In the genomic region with DNA sequence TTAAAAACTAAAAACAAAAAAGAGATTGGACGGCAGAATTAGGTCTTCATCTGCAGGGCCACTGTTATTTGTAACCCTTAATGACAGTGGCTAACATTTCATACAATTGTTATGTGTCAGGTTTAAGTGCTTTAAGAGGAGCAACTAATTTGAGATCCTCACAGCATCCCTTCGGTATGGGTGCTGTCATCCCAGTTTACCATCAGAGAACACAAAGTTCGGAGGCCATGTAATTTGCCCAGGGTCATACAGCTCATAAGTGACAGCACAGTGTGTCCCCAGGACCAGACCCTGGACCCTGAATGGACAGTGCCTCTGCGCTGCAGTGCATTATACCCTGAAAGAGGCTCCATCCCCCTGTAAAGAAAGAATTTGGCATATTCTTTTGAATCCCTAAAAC, we compare ENCODE assay signal across 24 cellular contexts.
DNase-seq lines count a peak whose midpoint lies in the region; ATAC-seq, FAIRE-seq and TF ChIP-seq lines count a peak whose summit lies in the region.
"Had no signal": no experiment of that assay in that cellular context is flagged by ENCODE, and none has a peak within 500 bp of the region (broad histone marks: within the 10 kb centered on the region; RNA-seq: fewer than 3 reads in every experiment).

No MANE protein-coding gene starts in this region.

- TF ChIP-seq POLR2A in HepG2 (IDR thresholded peaks at IDR 0.05; ENCODE audit: insufficient read depth in 1 of 2, low read depth in 2 of 2, low read length in 2 of 2), result no peak
- TF ChIP-seq POLR2A in right lobe of liver (IDR thresholded peaks at IDR 0.05), result no peak
- no peak for TF ChIP-seq POLR2A in endothelial cell of umbilical vein (IDR thresholded peaks at IDR 0.05; ENCODE audit: low read depth, low read length)

- no peaks in the 10 kb centered on the region for H3K27me3 Mint-ChIP-seq in CD8-positive, alpha-beta T cell (ENCODE audit: low read depth)
- H3K27me3 Mint-ChIP-seq: activated CD4-positive, alpha-beta memory T cell treated with anti-CD3 and anti-CD28 coated beads for 36 hours; activated naive CD8-positive, alpha-beta T cell treated with anti-CD3 and anti-CD28 coated beads, Interleukin-2, amount 10 ng/mL, durations not matched to agents 7 days and 5 days had no signal

- H3K4me3 ChIP-seq in HepG2 (replicated peaks in 1 of 3; ENCODE audit: insufficient read depth in 1 of 3, low read depth in 2 of 3, low read length in 3 of 3) (no peak overlapping the region), right lobe of liver (no peak overlapping the region), endothelial cell of umbilical vein (replicated peaks in 1 of 3; ENCODE audit: insufficient read depth in 1 of 3, low read depth in 1 of 3, low read length in 3 of 3) (no peak overlapping the region), psoas muscle (no peak overlapping the region)
- H3K4me3 ChIP-seq in CD8-positive, alpha-beta T cell (ENCODE audit: low read depth, low read length), result no peak overlapping the region
- H3K4me3 ChIP-seq: BLaER1 treated with 17β-estradiol and CSF1 and Interleukin-3, amounts not matched to agents 10 nM and 100 nM; mucosa of descending colon; skin epidermis had no signal

- H3K27ac ChIP-seq in HepG2 (ENCODE audit: extremely low read length, insufficient read depth, low read length) (peak overlapping the region; percentile 29), right lobe of liver (peak overlapping the region in 1 of 3 donors; percentile 14), endothelial cell of umbilical vein (ENCODE audit: insufficient read depth, low read depth, low read length) (peak overlapping the region; percentile 93), psoas muscle (peak overlapping the region; percentile 56)
- H3K27ac ChIP-seq in CD8-positive, alpha-beta T cell (ENCODE audit: low read depth, low read length), result no peak overlapping the region
- H3K27ac ChIP-seq: BLaER1 treated with 17β-estradiol and CSF1 and Interleukin-3, amounts not matched to agents 10 nM and 100 nM; foreskin keratinocyte; skin epidermis had no signal

- intact Hi-C loops in HepG2 (cut with micrococcal nuclease; ENCODE audit: unreplicated experiment), result no loop called here
- intact Hi-C loops in right lobe of liver (cut with DNase I), result no loop called here
- intact Hi-C loops in endothelial cell of umbilical vein (cut with micrococcal nuclease), result no loop called here
- intact Hi-C loops in psoas muscle (cut with DNase I), result no loop called here
- intact Hi-C loops in CD8-positive, alpha-beta T cell (cut with DNase I, micrococcal nuclease), result no loop called here

- DNase-seq in HepG2 (ENCODE audit: low spot score) (no peak), right lobe of liver (no peak), endothelial cell of umbilical vein (ENCODE audit: low read depth, low spot score) (no peak), psoas muscle (no peak), NCI-H187 (lab: John Stamatoyannopoulos, UW) (no peak)
- DNase-seq in activated T-cell treated with anti-CD3 and anti-CD28 coated beads, Interleukin-2, amount 50 U/mL, for 48 hours, result no peak
- DNase-seq in CD8-positive, alpha-beta T cell, result no peak
- DNase-seq: activated CD4-positive, alpha-beta memory T cell treated with anti-CD3 and anti-CD28 coated beads for 36 hours; activated CD8-positive, alpha-beta memory T cell treated with anti-CD3 and anti-CD28 coated beads, Interleukin-2, amount 50 U/mL, for 48 hours; activated naive CD8-positive, alpha-beta T cell treated with anti-CD3 and anti-CD28 coated beads, Interleukin-2, amount 10 ng/mL, durations not matched to agents 7 days and 5 days; effector CD8-positive, alpha-beta T cell; erythroblast; foreskin keratinocyte; Kasumi-1; mucosa of descending colon; NCI-H526 treated with DMSO at 0.1 percent for 48 hours; posterior cingulate gyrus had no signal

- no peak for TF ChIP-seq RAD21 in HepG2 (CRISPR knock-in tag; IDR thresholded peaks at IDR 0.05)

- no peaks in the 10 kb centered on the region for H3K4me1 Mint-ChIP-seq in CD8-positive, alpha-beta T cell (ENCODE audit: low read depth)
- H3K4me1 Mint-ChIP-seq: activated naive CD8-positive, alpha-beta T cell treated with anti-CD3 and anti-CD28 coated beads, Interleukin-2, amount 10 ng/mL, durations not matched to agents 7 days and 5 days had no signal

- H3K9me3 ChIP-seq in HepG2 (ENCODE audit: low read length) (no peaks in the 10 kb centered on the region), right lobe of liver (no peaks in the 10 kb centered on the region), endothelial cell of umbilical vein (replicated peaks; ENCODE audit: control insufficient read depth, insufficient read depth, low read length) (no peaks in the 10 kb centered on the region), psoas muscle (no peaks in the 10 kb centered on the region)
- no peaks in the 10 kb centered on the region for H3K9me3 ChIP-seq in CD8-positive, alpha-beta T cell (ENCODE audit: low read length)
- H3K9me3 ChIP-seq: mucosa of descending colon had no signal

- ATAC-seq in HepG2 (no peak), right lobe of liver (no peak), psoas muscle (peak; percentile 59 to 89 (median 77)), GM19324 (IDR thresholded peaks at IDR 0.05; ENCODE audit: low FRiP score, unreplicated experiment) (no peak)
- ATAC-seq in CD8-positive, alpha-beta T cell, result no peak
- ATAC-seq: foreskin keratinocyte had no signal

- H4K20me1 ChIP-seq in HepG2 (ENCODE audit: insufficient read depth, low read length) (no peaks in the 10 kb centered on the region), endothelial cell of umbilical vein (replicated peaks; ENCODE audit: control insufficient read depth, extremely low read depth, insufficient read depth, low read length) (no peaks in the 10 kb centered on the region)
- H4K20me1 ChIP-seq: BLaER1 treated with 17β-estradiol and CSF1 and Interleukin-3, amounts not matched to agents 10 nM and 100 nM had no signal

- H3K9ac ChIP-seq in HepG2 (ENCODE audit: insufficient read depth, low read depth, low read length) (no peak overlapping the region), endothelial cell of umbilical vein (replicated peaks; ENCODE audit: extremely low read depth, insufficient read depth, low read length) (no peak overlapping the region)
- H3K9ac ChIP-seq: BLaER1 treated with 17β-estradiol and CSF1 and Interleukin-3, amounts not matched to agents 10 nM and 100 nM had no signal

- dilution Hi-C loops in endothelial cell of umbilical vein (cut with MboI; ENCODE audit: extremely low pct_ligation_motif_present, low sequenced_read_pairs), result no loop called here

- no peaks in the 10 kb centered on the region for H3K9me1 ChIP-seq in endothelial cell of umbilical vein (replicated peaks; ENCODE audit: control insufficient read depth, extremely low read depth, insufficient read depth, low read length)

- FAIRE-seq in HepG2 (lab: Jason Lieb, UNC) (no peak), endothelial cell of umbilical vein (lab: Jason Lieb, UNC) (no peak)
- FAIRE-seq: GM12891, H54, urothelium cell line had no signal

- H3K4me3 Mint-ChIP-seq in CD8-positive, alpha-beta T cell, result no peak overlapping the region
- H3K4me3 Mint-ChIP-seq: activated CD4-positive, alpha-beta memory T cell treated with anti-CD3 and anti-CD28 coated beads for 36 hours; activated naive CD8-positive, alpha-beta T cell treated with anti-CD3 and anti-CD28 coated beads, Interleukin-2, amount 10 ng/mL, durations not matched to agents 7 days and 5 days had no signal

- in situ Hi-C loops in HepG2 (cut with HindIII; ENCODE audit: extremely low pct_ligation_motif_present, low pct_unique_long_range_greater_than_20kb), result no loop called here

- WGBS in HepG2 (ENCODE audit: low lambda C conversion rate), result 94% methylated on average over 4 of the region's 4 CpGs
- WGBS in right lobe of liver (ENCODE audit: insufficient coverage, low coverage, low lambda C conversion rate, missing lambda C conversion rate), result 90% methylated on average over 2 of the region's 4 CpGs
- WGBS in psoas muscle, 3 donors, result 65 to 82% (median 65%) methylated on average over 4 of the region's 4 CpGs

- BruUV-seq in HepG2 (replicated peaks; lab: Mats Ljungman, UMichigan) (no TSS peak), endothelial cell of umbilical vein (replicated peaks; lab: Mats Ljungman, UMichigan) (no TSS peak)

- peaks cover 4% of the 10 kb centered on the region for H3K36me3 Mint-ChIP-seq in CD8-positive, alpha-beta T cell

- no peak for TF ChIP-seq CTCF in HepG2 (CRISPR knock-in tag; IDR thresholded peaks at IDR 0.05)
- no peak for TF ChIP-seq CTCF in right lobe of liver (IDR thresholded peaks at IDR 0.05)
- no peak for TF ChIP-seq CTCF in endothelial cell of umbilical vein (IDR thresholded peaks at IDR 0.05; ENCODE audit: extremely low read depth in 1 of 2, insufficient read depth in 1 of 2, low read depth in 1 of 2, low read length in 2 of 2)
- TF ChIP-seq CTCF in psoas muscle (IDR thresholded peaks at IDR 0.05), result no peak
- TF ChIP-seq CTCF in CD8-positive, alpha-beta T cell (IDR thresholded peaks at IDR 0.05), result no peak

- CTCF ChIA-PET in HepG2 (lab: Yijun Ruan, JAX; ENCODE audit: low intra/inter-chr PET ratio, low total read pairs), result no interaction called here
- CTCF ChIA-PET in endothelial cell of umbilical vein (lab: Charles Lee), result interaction anchor here (1.0 to 3.6 kb wide), 2 partner anchors 22 to 131 kb away, joined by 4 to 24 read pairs; no protein-coding TSS in a partner anchor
- CTCF ChIA-PET in CD8-positive, alpha-beta T cell (lab: Charles Lee), result no interaction called here

- peaks cover 2% of the 10 kb centered on the region for H3K9me3 Mint-ChIP-seq in CD8-positive, alpha-beta T cell
- H3K9me3 Mint-ChIP-seq: activated CD4-positive, alpha-beta memory T cell treated with anti-CD3 and anti-CD28 coated beads for 36 hours; activated T-helper 2 cell treated with anti-CD3 and anti-CD28 coated beads, Interferon-gamma antibody, Interleukin-2, Interleukin-4, amounts not matched to agents 10 μg/mL and 5 μg/mL and 100 μg/mL, durations not matched to agents 14 hours and 24 hours and 36 hours had no signal

- H3K4me2 ChIP-seq in HepG2 (ENCODE audit: low read depth, low read length) (no peak overlapping the region), endothelial cell of umbilical vein (ENCODE audit: insufficient read depth, low read length) (no peak overlapping the region)

- H3K36me3 ChIP-seq in HepG2 (replicated peaks in 1 of 2; ENCODE audit: control insufficient read depth in 1 of 2, insufficient read depth in 2 of 2, low read length in 2 of 2) (peaks cover 38 to 69% of the 10 kb centered on the region in 2 experiments), right lobe of liver (no peaks in the 10 kb centered on the region), endothelial cell of umbilical vein (ENCODE audit: control insufficient read depth in 2 of 2, extremely low read depth in 1 of 2, insufficient read depth in 2 of 2, low read length in 2 of 2) (peaks cover 41 to 47% of the 10 kb centered on the region in 2 experiments), psoas muscle (ENCODE audit: insufficient read depth in 1 of 2, low read depth in 1 of 2) (peaks cover 0 to 52% of the 10 kb centered on the region in 2 donors)
- H3K36me3 ChIP-seq in CD8-positive, alpha-beta T cell (ENCODE audit: insufficient read depth, low read length), result no peaks in the 10 kb centered on the region

- no peak overlapping the region for H3K27ac Mint-ChIP-seq in CD8-positive, alpha-beta T cell
- H3K27ac Mint-ChIP-seq: activated CD4-positive, alpha-beta memory T cell treated with anti-CD3 and anti-CD28 coated beads for 36 hours; activated naive CD8-positive, alpha-beta T cell treated with anti-CD3 and anti-CD28 coated beads, Interleukin-2, amount 10 ng/mL, durations not matched to agents 7 days and 5 days; activated T-helper 2 cell treated with anti-CD3 and anti-CD28 coated beads, Interferon-gamma antibody, Interleukin-2, Interleukin-4, amounts not matched to agents 10 μg/mL and 5 μg/mL and 100 μg/mL, durations not matched to agents 14 hours and 24 hours and 36 hours had no signal

- H3K79me2 ChIP-seq in HepG2 (ENCODE audit: insufficient read depth, low read length) (no peaks in the 10 kb centered on the region), endothelial cell of umbilical vein (ENCODE audit: control insufficient read depth, insufficient read depth, low read length) (peaks cover 64% of the 10 kb centered on the region)

- POLR2A ChIA-PET in HepG2 (lab: Yijun Ruan, JAX), result no interaction called here
- POLR2A ChIA-PET in endothelial cell of umbilical vein (lab: Charles Lee), result no interaction called here
- POLR2A ChIA-PET in CD8-positive, alpha-beta T cell (lab: Charles Lee), result no interaction called here

- H3K27me3 ChIP-seq in HepG2 (ENCODE audit: control insufficient read depth in 1 of 2, insufficient read depth in 2 of 2, low read length in 2 of 2), result no peaks in the 10 kb centered on the region
- no peaks in the 10 kb centered on the region for H3K27me3 ChIP-seq in right lobe of liver
- H3K27me3 ChIP-seq in endothelial cell of umbilical vein (ENCODE audit: control insufficient read depth in 2 of 2, insufficient read depth in 2 of 2, low read length in 2 of 2), result no peaks in the 10 kb centered on the region
- H3K27me3 ChIP-seq in psoas muscle (ENCODE audit: insufficient read depth in 3 of 3, low read length in 2 of 3), result no peaks in the 10 kb centered on the region
- no peaks in the 10 kb centered on the region for H3K27me3 ChIP-seq in CD8-positive, alpha-beta T cell (ENCODE audit: insufficient read depth, low read length)
- H3K27me3 ChIP-seq: BLaER1 treated with 17β-estradiol and CSF1 and Interleukin-3, amounts not matched to agents 10 nM and 100 nM; foreskin keratinocyte had no signal

- TF ChIP-seq EP300 in HepG2 (IDR thresholded peaks at IDR 0.05; ENCODE audit: low read depth in 2 of 2, low read length in 2 of 2), result no peak
- no peak for TF ChIP-seq EP300 in HepG2 (CRISPR knock-in tag; IDR thresholded peaks at IDR 0.05; ENCODE audit: borderline replicate concordance)

- H2AFZ ChIP-seq in HepG2 (ENCODE audit: low read length) (no peak overlapping the region), endothelial cell of umbilical vein (ENCODE audit: low read depth, low read length) (no peak overlapping the region)

- H3K4me1 ChIP-seq in HepG2 (ENCODE audit: insufficient read depth, low read length), result peaks cover 63% of the 10 kb centered on the region
- H3K4me1 ChIP-seq in right lobe of liver, result no peaks in the 10 kb centered on the region
- H3K4me1 ChIP-seq in endothelial cell of umbilical vein (ENCODE audit: control insufficient read depth, extremely low read depth, insufficient read depth, low read length), result peaks cover 93% of the 10 kb centered on the region
- peaks cover 74% of the 10 kb centered on the region for H3K4me1 ChIP-seq in psoas muscle
- H3K4me1 ChIP-seq in CD8-positive, alpha-beta T cell (ENCODE audit: insufficient read depth, low read length), result no peaks in the 10 kb centered on the region

Comparison
In these comparisons a context has a peak if more than half of its experiments do, and no peak if none do; other contexts are left out.
1. ATAC-seq: peak in psoas muscle (4 of 4); none in HepG2 (single experiment), right lobe of liver (0 of 4), CD8-positive, alpha-beta T cell (single experiment) and GM19324 (single experiment).